In the genomic region with DNA sequence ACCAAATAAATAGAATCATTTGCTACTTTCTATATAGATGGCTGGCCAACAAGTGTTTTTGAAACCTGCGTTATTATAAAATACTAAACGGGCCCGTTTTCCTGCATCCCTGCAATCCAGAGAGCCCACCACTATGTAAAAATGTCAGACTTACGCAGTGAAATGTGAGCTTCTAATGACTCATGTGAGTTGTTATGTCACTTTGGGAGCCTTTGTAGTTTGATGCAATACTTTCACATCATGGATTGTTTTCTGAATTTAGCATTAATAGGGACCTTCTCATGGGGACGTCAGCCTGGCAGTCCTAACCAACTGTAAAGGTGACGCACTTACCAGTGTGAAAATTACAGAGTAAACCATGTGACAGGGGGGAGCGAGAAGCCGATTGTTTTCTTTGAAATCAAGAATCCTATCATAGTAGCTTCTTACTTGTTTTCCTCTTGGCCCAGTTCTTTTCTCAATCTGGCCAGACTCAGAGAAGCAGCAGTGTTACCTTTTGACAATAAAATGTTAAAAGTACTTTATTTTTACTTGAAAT, we compare ENCODE assay signal across 26 cellular contexts.
A peak's percentile ranks its signal among the peaks of the same experiment; 100 is the strongest.
DNase-seq lines count a peak whose midpoint lies in the region; ATAC-seq, FAIRE-seq and TF ChIP-seq lines count a peak whose summit lies in the region.
"Had no signal": no experiment of that assay in that cellular context is flagged by ENCODE, and none has a peak within 500 bp of the region (broad histone marks: within the 10 kb centered on the region; RNA-seq: fewer than 3 reads in every experiment).

No MANE protein-coding gene starts in this region.

- H3K9me3 Mint-ChIP-seq in endodermal cell: no peaks in the 10 kb centered on the region
- H3K9me3 Mint-ChIP-seq: activated naive CD4-positive, alpha-beta T cell treated with anti-CD3 and anti-CD28 coated beads, Interleukin-2, amount 50 U/mL, for 72 hours; activated T-cell treated with anti-CD3 and anti-CD28 coated beads, Interleukin-2, amount 50 U/mL, for 72 hours; CD8-positive, alpha-beta memory T cell; neural crest cell had no signal

- no peaks in the 10 kb centered on the region for H3K27me3 Mint-ChIP-seq in endodermal cell (ENCODE audit: insufficient read depth)
- H3K27me3 Mint-ChIP-seq: progenitor cell of endocrine pancreas had no signal

- WGBS in endodermal cell (ENCODE audit: insufficient coverage in 1 of 2, insufficient read length in 1 of 2), 2 experiments: 95 to 99% methylated on average over 8 of the region's 8 CpGs
- WGBS in neuronal stem cell (ENCODE audit: extremely low coverage in 2 of 2, insufficient read length in 2 of 2, insufficient replicate concordance in 1 of 2), 2 donors: no CpG with 5 or more reads among the region's 8 CpGs

- H3K27ac Mint-ChIP-seq in endodermal cell: no peak overlapping the region
- H3K27ac Mint-ChIP-seq: activated naive CD4-positive, alpha-beta T cell treated with anti-CD3 and anti-CD28 coated beads, Interleukin-2, amount 50 U/mL, for 72 hours; activated T-cell treated with anti-CD3 and anti-CD28 coated beads, Interleukin-2, amount 50 U/mL, for 72 hours; CD8-positive, alpha-beta memory T cell; progenitor cell of endocrine pancreas had no signal

- H3K9ac ChIP-seq in endodermal cell (ENCODE audit: extremely low read depth, low read length, poor library complexity, severe bottlenecking): no peak overlapping the region
- H3K9ac ChIP-seq in neuronal stem cell (ENCODE audit: low read depth, low read length, poor library complexity): no peak overlapping the region

- H2BK12ac ChIP-seq in neuronal stem cell (ENCODE audit: low read length): no peak overlapping the region

- no peaks in the 10 kb centered on the region for H3K79me1 ChIP-seq in neuronal stem cell (ENCODE audit: low read depth, low read length)

- H3K27me3 ChIP-seq in endodermal cell (ENCODE audit: control insufficient read depth, insufficient read depth, low read length, poor library complexity, severe bottlenecking) (no peaks in the 10 kb centered on the region), neuronal stem cell (ENCODE audit: control insufficient read depth in 3 of 3, insufficient read depth in 3 of 3, low read depth in 1 of 3, low read length in 3 of 3) (no peaks in the 10 kb centered on the region)
- H3K27me3 ChIP-seq: testis had no signal

- TF ChIP-seq CTCF in C4-2B (conservative IDR thresholded peaks at IDR 0.05): no peak
- no peak for TF ChIP-seq CTCF in endodermal cell (conservative IDR thresholded peaks at IDR 0.05)
- TF ChIP-seq CTCF in D721Med (IDR thresholded peaks at IDR 0.05; ENCODE audit: insufficient read depth, missing control alignments): no peak

- H3K9me3 ChIP-seq in endodermal cell (ENCODE audit: control insufficient read depth, low read length): no peaks in the 10 kb centered on the region
- no peaks in the 10 kb centered on the region for H3K9me3 ChIP-seq in neuronal stem cell (replicated peaks in 1 of 2; ENCODE audit: control insufficient read depth in 2 of 2, insufficient read depth in 1 of 2, low read depth in 1 of 2, low read length in 2 of 2)
- H3K9me3 ChIP-seq: HAP-1, testis had no signal

- H3K4me3 Mint-ChIP-seq in endodermal cell: no peak overlapping the region
- H3K4me3 Mint-ChIP-seq: activated T-cell treated with anti-CD3 and anti-CD28 coated beads, Interleukin-2, amount 50 U/mL, for 72 hours; CD8-positive, alpha-beta memory T cell; neural crest cell had no signal

- H3K4me3 ChIP-seq in endodermal cell (ENCODE audit: low read length) (no peak overlapping the region), neuronal stem cell (ENCODE audit: low read length in 2 of 2) (no peak overlapping the region)
- H3K4me3 ChIP-seq: HAP-1, testis had no signal

- no peak overlapping the region for H2AFZ ChIP-seq in neuronal stem cell (ENCODE audit: low read length)

- H3K36me3 ChIP-seq in endodermal cell (ENCODE audit: control insufficient read depth, insufficient read depth, low read length): peaks cover 51% of the 10 kb centered on the region
- H3K36me3 ChIP-seq in neuronal stem cell (replicated peaks in 1 of 2; ENCODE audit: control insufficient read depth in 2 of 2, insufficient read depth in 2 of 2, low read length in 2 of 2): peaks cover 2 to 41% of the 10 kb centered on the region in 2 donors

- H3K36me3 Mint-ChIP-seq in endodermal cell (ENCODE audit: low read depth): peaks cover 28% of the 10 kb centered on the region
- H3K36me3 Mint-ChIP-seq: activated naive CD4-positive, alpha-beta T cell treated with anti-CD3 and anti-CD28 coated beads, Interleukin-2, amount 50 U/mL, for 72 hours had no signal

- no peak for ATAC-seq in HG03108 (IDR thresholded peaks at IDR 0.05; ENCODE audit: unreplicated experiment)
- ATAC-seq: activated naive CD4-positive, alpha-beta T cell treated with anti-CD3 and anti-CD28 coated beads, Interleukin-2, amount 50 U/mL, for 72 hours; activated T-cell treated with anti-CD3 and anti-CD28 coated beads, Interleukin-2, amount 50 U/mL, for 72 hours; left lobe of liver; PC-3 had no signal

- no peak overlapping the region for H3K14ac ChIP-seq in neuronal stem cell (ENCODE audit: low read length)

- H2BK120ac ChIP-seq in neuronal stem cell (ENCODE audit: low read depth, low read length): no peak overlapping the region

- no peak overlapping the region for H4K91ac ChIP-seq in neuronal stem cell (ENCODE audit: low read depth, low read length, poor library complexity)

- no peak overlapping the region for H2BK5ac ChIP-seq in neuronal stem cell (ENCODE audit: low read length)

- FAIRE-seq in D721Med (lab: Jason Lieb, UNC): no peak
- FAIRE-seq: TTC549 had no signal

- H3K27ac ChIP-seq in C4-2B: peak overlapping the region; percentile 98
- no peak overlapping the region for H3K27ac ChIP-seq in endodermal cell (ENCODE audit: low read depth, low read length)
- H3K27ac ChIP-seq in neuronal stem cell (replicated peaks; ENCODE audit: low read length): no peak overlapping the region
- H3K27ac ChIP-seq: testis had no signal

- H3K4me1 ChIP-seq in endodermal cell (ENCODE audit: control insufficient read depth, insufficient read depth, low read length) (peaks cover 14% of the 10 kb centered on the region), neuronal stem cell (ENCODE audit: control insufficient read depth in 2 of 2, insufficient read depth in 1 of 2, low read depth in 1 of 2, low read length in 2 of 2) (peaks cover 9% of the 10 kb centered on the region in 2 donors)

- peaks cover 23% of the 10 kb centered on the region for H3K4me1 Mint-ChIP-seq in endodermal cell

- no peak overlapping the region for H3K18ac ChIP-seq in neuronal stem cell (ENCODE audit: low read length)

- peak; percentile 37 for DNase-seq in MV-4-11 (lab: John Stamatoyannopoulos, UW)
- peak; percentile 29 for DNase-seq in endodermal cell
- no peak for DNase-seq in neuronal stem cell (ENCODE audit: low spot score)
- no peak for DNase-seq in amygdala (lab: John Stamatoyannopoulos, UW)
- no peak for DNase-seq in D721Med (ENCODE audit: insufficient read length, low spot score)
- no peak for DNase-seq in activated T-cell treated with anti-CD3 and anti-CD28 coated beads, Interleukin-2, amount 50 U/mL, for 48 hours
- DNase-seq: activated CD4-positive, alpha-beta T cell treated with anti-CD3 and anti-CD28 coated beads for 4 hours; activated T-cell treated with anti-CD3 and anti-CD28 coated beads, Interleukin-2, amount 50 U/mL, for 72 hours; CD8-positive, alpha-beta memory T cell; effector CD4-positive, alpha-beta T cell; GDM1; KG1; NCI-H1092 treated with DMSO at 0.1 percent for 48 hours; NCI-H2081 treated with DMSO at 0.1 percent for 48 hours; NCI-H446; PC-3; SIG-M5; testis had no signal

- no peak overlapping the region for H3K23ac ChIP-seq in neuronal stem cell (ENCODE audit: low read depth, low read length, poor library complexity)

- no peak overlapping the region for H3K4me2 ChIP-seq in neuronal stem cell (ENCODE audit: insufficient read depth, low read length, poor library complexity, severe bottlenecking)

- peak overlapping the region; percentile 31 for H4K8ac ChIP-seq in neuronal stem cell (ENCODE audit: low read depth, low read length)

- no peak overlapping the region for H2BK15ac ChIP-seq in neuronal stem cell (ENCODE audit: low read length)

- no peak overlapping the region for H2AK5ac ChIP-seq in neuronal stem cell (ENCODE audit: low read depth, low read length)

- H3K4ac ChIP-seq in neuronal stem cell (ENCODE audit: low read length): no peak overlapping the region

Comparison
In these comparisons a context has a peak if more than half of its experiments do, and no peak if none do; other contexts are left out.
1. DNase-seq: peak in MV-4-11 (single experiment) and endodermal cell (single experiment); none in neuronal stem cell (single experiment), amygdala (0 of 56), D721Med (single experiment) and activated T-cell treated with anti-CD3 and anti-CD28 coated beads, Interleukin-2, amount 50 U/mL, for 48 hours (0 of 2).